In genomic region chr16:667780-668518, GRCh38 we compare ENCODE assay signal across 1 cellular context.
TF ChIP-seq lines count a peak whose summit lies in the region.

Gene RHOT2 (plus strand): TSS chr16:668132. CDS start chr16:668200, 68 bp downstream.

TF ChIP-seq in HepG2, 621 proteins besides CTCF, POLR2A, EP300 and RAD21 (continued from another document and continues in another):
- TF ChIP-seq ZNF34 (CRISPR knock-in tag; IDR thresholded peaks at IDR 0.05; ENCODE audit: borderline replicate concordance) (0 out of 2 replicates have a peak, but pooled peaks have one; percentile 32), GABPA (IDR thresholded peaks at IDR 0.05; ENCODE audit: low read depth, low read length) (peak; percentile 98), GABPA (CRISPR knock-in tag; IDR thresholded peaks at IDR 0.05; ENCODE audit: low read depth) (peak; percentile 88), ZNF614 (CRISPR knock-in tag; IDR thresholded peaks at IDR 0.05; ENCODE audit: borderline replicate concordance) (peak; percentile 59; the same call in 1 of the 2 replicates), MTA1 (CRISPR knock-in tag; IDR thresholded peaks at IDR 0.05; ENCODE audit: borderline replicate concordance) (peak; percentile 83; the same call in 1 of the 2 replicates), TAF1 (CRISPR knock-in tag; IDR thresholded peaks at IDR 0.05) (peak; percentile 75), MTF2 (CRISPR knock-in tag; IDR thresholded peaks at IDR 0.05; ENCODE audit: borderline replicate concordance) (no peak), CENPX (CRISPR knock-in tag; IDR thresholded peaks at IDR 0.05) (no peak), GATAD1 (CRISPR knock-in tag; IDR thresholded peaks at IDR 0.05) (peak; percentile 90), ZNF441 (CRISPR knock-in tag; IDR thresholded peaks at IDR 0.05; ENCODE audit: borderline replicate concordance) (peak; percentile 65; the same call in 1 of the 2 replicates), DNMT1 (CRISPR knock-in tag; IDR thresholded peaks at IDR 0.05) (peak; percentile 94), EEA1 (CRISPR knock-in tag; IDR thresholded peaks at IDR 0.05; ENCODE audit: borderline replicate concordance) (peak; percentile 38; the same call in 1 of the 2 replicates), ZNF83 (CRISPR knock-in tag; IDR thresholded peaks at IDR 0.05; ENCODE audit: borderline replicate concordance) (no peak), ZNF460 (CRISPR knock-in tag; IDR thresholded peaks at IDR 0.05; ENCODE audit: borderline replicate concordance) (no peak), EHMT2 (IDR thresholded peaks at IDR 0.05; ENCODE audit: borderline replicate concordance, low read depth, low read length) (no peak), ZBTB40 (IDR thresholded peaks at IDR 0.05) (peak; percentile 71), ZBTB40 (CRISPR knock-in tag; IDR thresholded peaks at IDR 0.05) (no peak), HDAC2 (CRISPR knock-in tag; IDR thresholded peaks at IDR 0.05) (peak; percentile 63), HIVEP1 (CRISPR knock-in tag; IDR thresholded peaks at IDR 0.05) (no peak), TMF1 (CRISPR knock-in tag; IDR thresholded peaks at IDR 0.05; ENCODE audit: low read depth) (no peak; the same call in 1 of the 2 replicates), RNF219 (CRISPR knock-in tag; IDR thresholded peaks at IDR 0.05) (no peak; the same call in 1 of the 2 replicates), BCL6 (CRISPR knock-in tag; IDR thresholded peaks at IDR 0.05) (no peak), RBM39 (IDR thresholded peaks at IDR 0.05; ENCODE audit: low read depth, low read length, poor library complexity, severe bottlenecking) (peak; percentile 10), ARNTL (CRISPR knock-in tag; IDR thresholded peaks at IDR 0.05) (peak; percentile 57), ZNF883 (CRISPR knock-in tag; IDR thresholded peaks at IDR 0.05; ENCODE audit: not compliant biosample characterization) (no peak), ZNF124 (CRISPR knock-in tag; IDR thresholded peaks at IDR 0.05) (no peak), ZNF326 (CRISPR knock-in tag; IDR thresholded peaks at IDR 0.05; ENCODE audit: borderline replicate concordance) (no peak), ZC3H13 (CRISPR knock-in tag; IDR thresholded peaks at IDR 0.05) (peak; percentile 65), ZSCAN29 (CRISPR knock-in tag; conservative IDR thresholded peaks at IDR 0.05) (no peak; the same call in none of the 2 replicates), HOXA3 (CRISPR knock-in tag; IDR thresholded peaks at IDR 0.05) (peak; percentile 98), SPEN (CRISPR knock-in tag; IDR thresholded peaks at IDR 0.05; ENCODE audit: low read depth) (peak; percentile 99), SP2 (CRISPR knock-in tag; IDR thresholded peaks at IDR 0.05) (peak; percentile 78), BHLHE40 (IDR thresholded peaks at IDR 0.05; ENCODE audit: low read length) (0 out of 2 replicates have a peak, but pooled peaks have one; percentile 11), ATF7-NPFF (CRISPR knock-in tag; IDR thresholded peaks at IDR 0.05; ENCODE audit: low read depth) (peak; percentile 86; the same call in 1 of the 2 replicates), TERF1 (CRISPR knock-in tag; IDR thresholded peaks at IDR 0.05) (no peak), ZNF446 (CRISPR knock-in tag; IDR thresholded peaks at IDR 0.05) (no peak), ZNF354B (CRISPR knock-in tag; IDR thresholded peaks at IDR 0.05) (no peak), ZFY (CRISPR knock-in tag; IDR thresholded peaks at IDR 0.05) (peak; percentile 91), KLF16 (CRISPR knock-in tag; IDR thresholded peaks at IDR 0.05) (peak in 1 of 2 experiments; percentile 63; a peak in 1 of 4 replicates), SMARCC2 (IDR thresholded peaks at IDR 0.05) (no peak), FOXA3 (CRISPR knock-in tag; IDR thresholded peaks at IDR 0.05) (peak; percentile 72), ZBTB7A (CRISPR knock-in tag; IDR thresholded peaks at IDR 0.05) (0 out of 2 replicates have a peak, but pooled peaks have one; percentile 67), ZFP36 (IDR thresholded peaks at IDR 0.05; ENCODE audit: borderline replicate concordance, low read depth, low read length, partially characterized antibody) (no peak), RBM22 (optimal IDR thresholded peaks at IDR 0.05; ENCODE audit: low read length) (no peak), ZNF296 (CRISPR knock-in tag; conservative IDR thresholded peaks at IDR 0.05) (no peak), ZNF224 (CRISPR knock-in tag; IDR thresholded peaks at IDR 0.05) (no peak)
- TF ChIP-seq, protein P1, sequence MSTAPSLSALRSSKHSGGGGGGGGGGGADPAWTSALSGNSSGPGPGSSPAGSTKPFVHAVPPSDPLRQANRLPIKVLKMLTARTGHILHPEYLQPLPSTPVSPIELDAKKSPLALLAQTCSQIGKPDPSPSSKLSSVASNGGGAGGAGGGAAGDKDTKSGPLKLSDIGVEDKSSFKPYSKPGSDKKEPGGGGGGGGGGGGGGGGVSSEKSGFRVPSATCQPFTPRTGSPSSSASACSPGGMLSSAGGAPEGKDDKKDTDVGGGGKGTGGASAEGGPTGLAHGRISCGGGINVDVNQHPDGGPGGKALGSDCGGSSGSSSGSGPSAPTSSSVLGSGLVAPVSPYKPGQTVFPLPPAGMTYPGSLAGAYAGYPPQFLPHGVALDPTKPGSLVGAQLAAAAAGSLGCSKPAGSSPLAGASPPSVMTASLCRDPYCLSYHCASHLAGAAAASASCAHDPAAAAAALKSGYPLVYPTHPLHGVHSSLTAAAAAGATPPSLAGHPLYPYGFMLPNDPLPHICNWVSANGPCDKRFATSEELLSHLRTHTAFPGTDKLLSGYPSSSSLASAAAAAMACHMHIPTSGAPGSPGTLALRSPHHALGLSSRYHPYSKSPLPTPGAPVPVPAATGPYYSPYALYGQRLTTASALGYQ (CRISPR knock-in tag; IDR thresholded peaks at IDR 0.05) = peak; percentile 64; the same call in 1 of the 2 replicates
- TF ChIP-seq, protein P2, sequence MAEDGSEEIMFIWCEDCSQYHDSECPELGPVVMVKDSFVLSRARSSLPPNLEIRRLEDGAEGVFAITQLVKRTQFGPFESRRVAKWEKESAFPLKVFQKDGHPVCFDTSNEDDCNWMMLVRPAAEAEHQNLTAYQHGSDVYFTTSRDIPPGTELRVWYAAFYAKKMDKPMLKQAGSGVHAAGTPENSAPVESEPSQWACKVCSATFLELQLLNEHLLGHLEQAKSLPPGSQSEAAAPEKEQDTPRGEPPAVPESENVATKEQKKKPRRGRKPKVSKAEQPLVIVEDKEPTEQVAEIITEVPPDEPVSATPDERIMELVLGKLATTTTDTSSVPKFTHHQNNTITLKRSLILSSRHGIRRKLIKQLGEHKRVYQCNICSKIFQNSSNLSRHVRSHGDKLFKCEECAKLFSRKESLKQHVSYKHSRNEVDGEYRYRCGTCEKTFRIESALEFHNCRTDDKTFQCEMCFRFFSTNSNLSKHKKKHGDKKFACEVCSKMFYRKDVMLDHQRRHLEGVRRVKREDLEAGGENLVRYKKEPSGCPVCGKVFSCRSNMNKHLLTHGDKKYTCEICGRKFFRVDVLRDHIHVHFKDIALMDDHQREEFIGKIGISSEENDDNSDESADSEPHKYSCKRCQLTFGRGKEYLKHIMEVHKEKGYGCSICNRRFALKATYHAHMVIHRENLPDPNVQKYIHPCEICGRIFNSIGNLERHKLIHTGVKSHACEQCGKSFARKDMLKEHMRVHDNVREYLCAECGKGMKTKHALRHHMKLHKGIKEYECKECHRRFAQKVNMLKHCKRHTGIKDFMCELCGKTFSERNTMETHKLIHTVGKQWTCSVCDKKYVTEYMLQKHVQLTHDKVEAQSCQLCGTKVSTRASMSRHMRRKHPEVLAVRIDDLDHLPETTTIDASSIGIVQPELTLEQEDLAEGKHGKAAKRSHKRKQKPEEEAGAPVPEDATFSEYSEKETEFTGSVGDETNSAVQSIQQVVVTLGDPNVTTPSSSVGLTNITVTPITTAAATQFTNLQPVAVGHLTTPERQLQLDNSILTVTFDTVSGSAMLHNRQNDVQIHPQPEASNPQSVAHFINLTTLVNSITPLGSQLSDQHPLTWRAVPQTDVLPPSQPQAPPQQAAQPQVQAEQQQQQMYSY (CRISPR knock-in tag; IDR thresholded peaks at IDR 0.05) = 0 out of 2 replicates have a peak, but pooled peaks have one; percentile 35
- TF ChIP-seq, protein P3, sequence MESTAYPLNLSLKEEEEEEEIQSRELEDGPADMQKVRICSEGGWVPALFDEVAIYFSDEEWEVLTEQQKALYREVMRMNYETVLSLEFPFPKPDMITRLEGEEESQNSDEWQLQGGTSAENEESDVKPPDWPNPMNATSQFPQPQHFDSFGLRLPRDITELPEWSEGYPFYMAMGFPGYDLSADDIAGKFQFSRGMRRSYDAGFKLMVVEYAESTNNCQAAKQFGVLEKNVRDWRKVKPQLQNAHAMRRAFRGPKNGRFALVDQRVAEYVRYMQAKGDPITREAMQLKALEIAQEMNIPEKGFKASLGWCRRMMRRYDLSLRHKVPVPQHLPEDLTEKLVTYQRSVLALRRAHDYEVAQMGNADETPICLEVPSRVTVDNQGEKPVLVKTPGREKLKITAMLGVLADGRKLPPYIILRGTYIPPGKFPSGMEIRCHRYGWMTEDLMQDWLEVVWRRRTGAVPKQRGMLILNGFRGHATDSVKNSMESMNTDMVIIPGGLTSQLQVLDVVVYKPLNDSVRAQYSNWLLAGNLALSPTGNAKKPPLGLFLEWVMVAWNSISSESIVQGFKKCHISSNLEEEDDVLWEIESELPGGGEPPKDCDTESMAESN (CRISPR knock-in tag; conservative IDR thresholded peaks at IDR 0.05) = peak; percentile 97
